In the genomic region with DNA sequence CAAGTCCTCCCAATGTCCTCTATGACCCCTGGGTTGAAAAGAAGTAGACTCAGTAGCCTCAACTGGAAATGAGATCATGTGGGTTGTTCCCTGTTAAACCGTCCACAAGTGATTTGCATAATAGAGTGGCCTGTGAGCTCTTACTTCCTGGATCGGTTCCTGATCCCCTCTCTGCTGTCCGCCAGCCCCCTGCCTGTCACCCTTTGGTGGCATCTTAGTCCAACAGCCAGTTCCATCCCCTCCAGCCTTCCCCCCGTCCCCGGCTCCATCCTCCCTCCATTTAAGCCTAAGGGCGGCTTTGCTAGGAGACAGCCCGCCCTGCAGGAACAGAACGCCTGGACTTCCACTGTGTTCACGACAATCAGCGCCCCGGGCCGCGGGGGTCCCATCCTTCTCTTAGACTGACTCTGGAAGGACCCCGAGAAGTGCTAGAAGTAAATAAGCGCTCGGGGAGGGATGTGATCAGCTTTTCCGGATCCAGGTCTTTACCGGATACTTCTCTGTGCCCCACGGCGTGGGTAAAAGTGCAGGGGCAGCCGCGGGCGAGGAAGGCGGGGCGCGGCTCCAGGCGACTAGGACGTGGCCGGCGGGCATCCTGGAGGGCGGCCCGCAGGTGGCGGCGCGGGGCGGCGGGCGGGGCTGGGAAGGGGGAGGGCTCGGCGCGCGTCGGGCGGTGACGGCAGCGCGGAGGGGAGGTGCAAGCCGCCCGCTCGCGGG, we compare ENCODE assay signal across 1 cellular context.
TF ChIP-seq lines count a peak whose summit lies in the region.

No MANE protein-coding gene starts in this region.

TF ChIP-seq in A549, 52 proteins besides CTCF, POLR2A, EP300 and RAD21 (continued from another document):
- TF ChIP-seq BHLHE40 (IDR thresholded peaks at IDR 0.05; ENCODE audit: low read depth, low read length) = no peak
- TF ChIP-seq RARB (CRISPR knock-in tag; IDR thresholded peaks at IDR 0.05) = no peak
- TF ChIP-seq FOSL2 (IDR thresholded peaks at IDR 0.05) = no peak
- no peak for TF ChIP-seq FOSL2 (CRISPR knock-in tag; IDR thresholded peaks at IDR 0.05)
- no peak for TF ChIP-seq USF2 (IDR thresholded peaks at IDR 0.05)
- no peak for TF ChIP-seq FOSB (CRISPR knock-in tag; IDR thresholded peaks at IDR 0.05)
- no peak for TF ChIP-seq REST (IDR thresholded peaks at IDR 0.05)
- no peak for TF ChIP-seq CHD2 (IDR thresholded peaks at IDR 0.05; ENCODE audit: low read length, partially characterized antibody)
- TF ChIP-seq RCOR1 (IDR thresholded peaks at IDR 0.05; ENCODE audit: low read depth, low read length) = no peak
- no peak for TF ChIP-seq E2F6 (IDR thresholded peaks at IDR 0.05; ENCODE audit: borderline replicate concordance, low read depth)
- TF ChIP-seq MYC (IDR thresholded peaks at IDR 0.05; ENCODE audit: borderline replicate concordance, low read length) = no peak
- no peak for TF ChIP-seq JUNB (IDR thresholded peaks at IDR 0.05)
- no peak for TF ChIP-seq CHD4 (IDR thresholded peaks at IDR 0.05; ENCODE audit: borderline replicate concordance)
- TF ChIP-seq HOXB13 (CRISPR knock-in tag; IDR thresholded peaks at IDR 0.05; ENCODE audit: low read depth) = no peak
- TF ChIP-seq ZSCAN20 (CRISPR knock-in tag; IDR thresholded peaks at IDR 0.05) = no peak
- TF ChIP-seq RFX5 (IDR thresholded peaks at IDR 0.05) = no peak
- TF ChIP-seq GATA3 (IDR thresholded peaks at IDR 0.05; ENCODE audit: borderline replicate concordance) = no peak
- TF ChIP-seq HOXB5 (CRISPR knock-in tag; IDR thresholded peaks at IDR 0.05) = no peak
- TF ChIP-seq KDM5A (IDR thresholded peaks at IDR 0.05) = no peak
- no peak for TF ChIP-seq ATOH8 (CRISPR knock-in tag; IDR thresholded peaks at IDR 0.05; ENCODE audit: low read depth)
- no peak for TF ChIP-seq HOXA7 (CRISPR knock-in tag; IDR thresholded peaks at IDR 0.05)
- TF ChIP-seq, protein P1, sequence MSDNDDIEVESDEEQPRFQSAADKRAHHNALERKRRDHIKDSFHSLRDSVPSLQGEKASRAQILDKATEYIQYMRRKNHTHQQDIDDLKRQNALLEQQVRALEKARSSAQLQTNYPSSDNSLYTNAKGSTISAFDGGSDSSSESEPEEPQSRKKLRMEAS (IDR thresholded peaks at IDR 0.05) = no peak; the same call in 1 of the 2 replicates
- TF ChIP-seq BCL3 (IDR thresholded peaks at IDR 0.05) = no peak
- no peak for TF ChIP-seq HMGXB4 (CRISPR knock-in tag; IDR thresholded peaks at IDR 0.05; ENCODE audit: borderline replicate concordance)
- TF ChIP-seq SMC3 (IDR thresholded peaks at IDR 0.05) = peak; percentile 30; the same call in 1 of the 3 replicates
- TF ChIP-seq CBX8 (IDR thresholded peaks at IDR 0.05) = no peak
- TF ChIP-seq NFE2L2 (conservative IDR thresholded peaks at IDR 0.05; ENCODE audit: low read length) = no peak
